Comparison of ENCODE assay signal across 19 cellular contexts in the genomic region with DNA sequence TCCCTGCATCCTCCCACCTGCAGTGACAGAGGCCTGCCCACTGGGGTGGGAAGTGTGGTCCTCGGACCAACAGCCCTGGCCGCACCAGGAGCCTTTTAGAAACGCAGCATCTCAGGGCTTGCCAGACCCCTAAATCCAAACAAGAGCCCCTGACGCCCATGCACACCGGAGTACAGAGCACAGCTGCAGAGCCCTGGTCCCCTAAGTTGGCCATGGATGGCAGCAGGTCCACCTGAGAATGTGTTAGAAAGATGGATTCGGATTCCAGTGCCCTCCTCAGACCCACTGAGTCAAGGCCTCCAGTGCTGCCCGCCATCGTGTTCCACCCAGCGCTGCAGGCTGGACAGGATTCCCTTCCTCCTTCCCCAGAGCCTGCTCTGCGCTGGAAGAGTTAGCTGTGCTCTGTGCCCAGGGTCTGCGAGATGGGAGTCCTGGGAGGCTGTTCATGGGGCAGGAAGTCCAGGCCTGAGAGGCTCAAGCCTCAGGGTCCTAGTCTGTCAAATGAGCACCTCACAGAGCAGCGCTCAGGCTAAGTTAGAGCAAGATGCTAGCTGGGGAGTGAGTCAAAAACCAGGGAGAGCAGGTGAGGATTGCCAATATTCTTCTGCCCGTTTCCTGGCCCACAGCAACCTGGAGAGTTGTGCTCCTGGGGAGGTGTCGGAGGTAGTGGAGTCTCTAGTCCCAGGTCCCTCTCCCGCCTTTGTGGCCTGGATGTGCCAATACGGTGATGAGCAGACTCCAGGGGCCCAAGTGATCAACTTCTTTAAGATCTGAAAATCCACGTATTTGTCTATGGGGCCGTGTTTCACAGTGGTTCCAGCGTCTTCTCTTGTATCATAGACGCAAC.
DNase-seq lines count a peak whose midpoint lies in the region; ATAC-seq and TF ChIP-seq lines count a peak whose summit lies in the region.
"Had no signal": no experiment of that assay in that cellular context is flagged by ENCODE, and none has a peak within 500 bp of the region (broad histone marks: within the 10 kb centered on the region; RNA-seq: fewer than 3 reads in every experiment).

No MANE protein-coding gene starts in this region.

- no peak for ATAC-seq in HG02852 (IDR thresholded peaks at IDR 0.05; ENCODE audit: unreplicated experiment)
- no peak for ATAC-seq in HG03135 (IDR thresholded peaks at IDR 0.05; ENCODE audit: unreplicated experiment)
- ATAC-seq: GM12878, HCT116 had no signal

- H3K4me1 ChIP-seq in BLaER1 (peaks cover 45% of the 10 kb centered on the region), A673 (ENCODE audit: insufficient read depth, low read length, poor library complexity, severe bottlenecking) (no peaks in the 10 kb centered on the region)
- H3K4me1 ChIP-seq in BLaER1 treated with 17β-estradiol and CSF1 and Interleukin-3, amounts not matched to agents 10 nM and 100 nM = peaks cover 6 to 38% (median 29%) of the 10 kb centered on the region in 10 experiments; a peak in 19 of 20 replicates

- H3K27ac ChIP-seq in BLaER1 (peak overlapping the region; percentile 70), A673 (ENCODE audit: low read depth, low read length, poor library complexity, severe bottlenecking) (no peak overlapping the region)
- no peak overlapping the region for H3K27ac ChIP-seq in BLaER1 treated with 17β-estradiol and CSF1 and Interleukin-3, amounts not matched to agents 10 nM and 100 nM

- H4K20me1 ChIP-seq in BLaER1 = no peaks in the 10 kb centered on the region
- H4K20me1 ChIP-seq in BLaER1 treated with 17β-estradiol and CSF1 and Interleukin-3, amounts not matched to agents 10 nM and 100 nM = no peaks in the 10 kb centered on the region

- H3K36me3 ChIP-seq in BLaER1 (no peaks in the 10 kb centered on the region), A673 (ENCODE audit: insufficient read depth, low read length, poor library complexity, severe bottlenecking) (no peaks in the 10 kb centered on the region)
- no peaks in the 10 kb centered on the region for H3K36me3 ChIP-seq in BLaER1 treated with 17β-estradiol and CSF1 and Interleukin-3, amounts not matched to agents 10 nM and 100 nM

- H3K36me3 Mint-ChIP-seq in osteocyte (ENCODE audit: unreplicated experiment) = no peaks in the 10 kb centered on the region
- H3K36me3 Mint-ChIP-seq: CD4-positive, CD25-positive, alpha-beta regulatory T cell; CD8-positive, alpha-beta memory T cell had no signal

- H3K4me2 ChIP-seq in BLaER1 = peak overlapping the region; percentile 94
- H3K4me2 ChIP-seq in BLaER1 treated with 17β-estradiol and CSF1 and Interleukin-3, amounts not matched to agents 10 nM and 100 nM = peak overlapping the region in 10 of 11 experiments; percentile 54 to 93 (median 82); a peak in 19 of 22 replicates

- no peak overlapping the region for H3K4me3 ChIP-seq in BLaER1
- H3K4me3 ChIP-seq in BLaER1 treated with 17β-estradiol and CSF1 and Interleukin-3, amounts not matched to agents 10 nM and 100 nM = no peak overlapping the region; a peak in 1 of 20 replicates
- H3K4me3 ChIP-seq in A673 (ENCODE audit: low read depth, low read length, poor library complexity, severe bottlenecking) = no peak overlapping the region
- H3K4me3 ChIP-seq: GM12878 had no signal

- intact Hi-C loops in A673 (cut with micrococcal nuclease; ENCODE audit: unreplicated experiment) = no loop called here

- CTCF ChIA-PET in A673 (lab: Charles Lee) = no interaction called here

- no peaks in the 10 kb centered on the region for H3K4me1 Mint-ChIP-seq in osteocyte (ENCODE audit: unreplicated experiment)
- H3K4me1 Mint-ChIP-seq: CD4-positive, CD25-positive, alpha-beta regulatory T cell; CD8-positive, alpha-beta memory T cell had no signal

- H3K4me3 Mint-ChIP-seq in osteocyte (ENCODE audit: unreplicated experiment) = no peak overlapping the region
- H3K4me3 Mint-ChIP-seq: CD4-positive, CD25-positive, alpha-beta regulatory T cell; CD8-positive, alpha-beta memory T cell; HFFc6 had no signal

- no peak overlapping the region for H3K9ac ChIP-seq in BLaER1
- H3K9ac ChIP-seq in BLaER1 treated with 17β-estradiol and CSF1 and Interleukin-3, amounts not matched to agents 10 nM and 100 nM = no peak overlapping the region; a peak in 1 of 22 replicates

- TF ChIP-seq CTCF in osteocyte (IDR thresholded peaks at IDR 0.05) = no peak
- TF ChIP-seq CTCF in A673 (conservative IDR thresholded peaks at IDR 0.05; ENCODE audit: low read depth, low read length) = no peak

- H3K9me3 Mint-ChIP-seq in osteocyte (ENCODE audit: unreplicated experiment) = peaks cover 4% of the 10 kb centered on the region
- H3K9me3 Mint-ChIP-seq: CD4-positive, CD25-positive, alpha-beta regulatory T cell; HFFc6 had no signal

- POLR2A ChIA-PET in A673 (lab: Charles Lee; ENCODE audit: low non-redundant PET) = no interaction called here

- H3K27ac Mint-ChIP-seq in osteocyte (ENCODE audit: unreplicated experiment) = no peak overlapping the region
- H3K27ac Mint-ChIP-seq: CD4-positive, CD25-positive, alpha-beta regulatory T cell; CD8-positive, alpha-beta memory T cell; HFFc6 had no signal

- DNase-seq in islet precursor cell (peak; percentile 47), osteocyte (ENCODE audit: extremely low spot score, unreplicated experiment) (peak; percentile 78), A673 (ENCODE audit: low spot score) (no peak)
- DNase-seq: C1 segment of cervical spinal cord; CD4-positive, CD25-positive, alpha-beta regulatory T cell; CD8-positive, alpha-beta memory T cell; COR-L47; DMS 273 treated with DMSO at 0.1 percent for 48 hours; DMS53; DND-41; EL; HFFc6; KG1 had no signal

- H3K9me3 ChIP-seq in BLaER1 = no peaks in the 10 kb centered on the region
- H3K9me3 ChIP-seq in BLaER1 treated with 17β-estradiol and CSF1 and Interleukin-3, amounts not matched to agents 10 nM and 100 nM (replicated peaks in 1 of 11) = 0 out of 22 replicates have a peak, but pooled peaks cover 0 to 3% (median 0%) of the 10 kb centered on the region in 11 experiments
- no peaks in the 10 kb centered on the region for H3K9me3 ChIP-seq in A673 (ENCODE audit: low read depth, low read length, poor library complexity, severe bottlenecking)

- H3K27me3 Mint-ChIP-seq in osteocyte (ENCODE audit: unreplicated experiment) = no peaks in the 10 kb centered on the region

- BruUV-seq in A673 (replicated peaks; lab: Mats Ljungman, UMichigan) = no TSS peak

- H3K27me3 ChIP-seq in BLaER1 (no peaks in the 10 kb centered on the region), A673 (replicated peaks; ENCODE audit: insufficient read depth, low read depth, low read length, poor library complexity) (peaks cover 40% of the 10 kb centered on the region)
- no peaks in the 10 kb centered on the region for H3K27me3 ChIP-seq in BLaER1 treated with 17β-estradiol and CSF1 and Interleukin-3, amounts not matched to agents 10 nM and 100 nM
